ENCODE assay signal across 13 cellular contexts in the genomic region with DNA sequence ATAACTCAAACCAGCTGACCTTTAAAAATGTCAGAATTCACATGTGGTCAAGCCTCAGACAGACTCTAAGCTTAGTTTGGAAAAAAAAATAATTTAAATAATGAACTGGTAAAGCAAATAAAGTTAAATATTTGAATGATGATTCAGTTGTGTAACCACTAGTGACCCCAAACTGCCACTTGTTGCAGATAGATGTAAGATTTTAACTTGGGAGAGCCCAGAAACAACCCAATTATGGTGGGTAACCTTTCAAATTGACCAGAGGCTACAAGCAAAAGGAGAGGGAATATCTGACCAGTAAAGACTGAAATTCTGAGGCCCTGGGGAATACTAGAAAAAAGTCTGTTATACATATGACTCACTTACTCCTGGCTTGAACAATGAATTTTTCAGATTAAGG.
"Had no signal": no experiment of that assay in that cellular context is flagged by ENCODE, and none has a peak within 500 bp of the region (broad histone marks: within the 10 kb centered on the region; RNA-seq: fewer than 3 reads in every experiment).

No MANE protein-coding gene starts in this region.

- ATAC-seq: activated T-cell treated with anti-CD3 and anti-CD28 coated beads, Interleukin-2, amount 50 U/mL, for 4 hours; effector memory CD8-positive, alpha-beta T cell; sciatic nerve; stimulated activated naive CD8-positive, alpha-beta T cell treated with anti-CD3 and anti-CD28 coated beads, Interleukin-15, amount 100 ng/mL, for 72 hours had no signal

- H3K27ac ChIP-seq: testis had no signal

- H3K4me1 ChIP-seq: testis, vagina had no signal

- DNase-seq: activated CD4-positive, alpha-beta memory T cell treated with anti-CD3 and anti-CD28 coated beads for 36 hours; activated effector memory CD4-positive, alpha-beta T cell treated with anti-CD3 and anti-CD28 coated beads, Interleukin-2, amount 50 U/mL, for 16 hours; activated naive CD8-positive, alpha-beta T cell treated with anti-CD3 and anti-CD28 coated beads for 36 hours; activated T-cell treated with anti-CD3 and anti-CD28 coated beads, Interleukin-2, amount 50 U/mL, for 4 hours; effector memory CD8-positive, alpha-beta T cell; hypothalamus; kidney glomerular epithelial cell; stimulated activated CD4-positive, alpha-beta T cell treated with anti-CD3 and anti-CD28 coated beads, Interleukin-4, amount 100 ng/mL, for 1 hour; stimulated activated naive CD8-positive, alpha-beta T cell treated with anti-CD3 and anti-CD28 coated beads, Interleukin-15, amount 100 ng/mL, for 72 hours; SW 1271; testis had no signal

- H3K4me3 ChIP-seq: testis, vagina had no signal

- H3K9me3 ChIP-seq: testis, vagina had no signal

- H3K27me3 ChIP-seq: testis, vagina had no signal

- H3K36me3 ChIP-seq: vagina had no signal
